Comparison of ENCODE assay signal across 8 cellular contexts in genomic region chr1:19704247-19705113, GRCh38. TPM values are rescaled to one million over a fixed set of nuclear protein-coding genes. Genes with fewer than 3 reads are reported as not detected.
A peak's percentile ranks its signal among the peaks of the same experiment; 100 is the strongest.
DNase-seq lines count a peak whose midpoint lies in the region; ATAC-seq and TF ChIP-seq lines count a peak whose summit lies in the region.

No MANE protein-coding gene starts in this region.

- H3K27me3 Mint-ChIP-seq in CD8-positive, alpha-beta T cell (ENCODE audit: low read depth), result no peaks in the 10 kb centered on the region
- H3K27me3 Mint-ChIP-seq in neural crest cell (ENCODE audit: low read depth), result peaks cover 3% of the 10 kb centered on the region

- TF ChIP-seq POLR2A in suprapubic skin (IDR thresholded peaks at IDR 0.05), result no peak

- DNase-seq in CD8-positive, alpha-beta T cell, result peak; percentile 33 to 72 (median 59)
- DNase-seq in HAP-1 (ENCODE audit: low spot score in 2 of 2), result peak; percentile 67 to 89
- peak; percentile 63 for DNase-seq in OCI-M1 (lab: John Stamatoyannopoulos, UW)
- peak; percentile 39 to 46 for DNase-seq in activated T-helper 1 cell treated with anti-CD3 and anti-CD28 coated beads, Interleukin-2, amount 50 U/mL, for 16 hours (ENCODE audit: low read depth in 1 of 2, low spot score in 1 of 2)
- DNase-seq in fibroblast of the conjunctiva (ENCODE audit: low read depth), result peak; percentile 51
- peak; percentile 82 for DNase-seq in neural crest cell (ENCODE audit: low read depth, low spot score)
- peak in 1 of 2 donors; percentile 73 for DNase-seq in suprapubic skin (ENCODE audit: low spot score in 2 of 2)

- no peak overlapping the region for H3K4me3 Mint-ChIP-seq in CD8-positive, alpha-beta T cell
- peak overlapping the region; percentile 6 for H3K4me3 Mint-ChIP-seq in neural crest cell

- peaks cover 9% of the 10 kb centered on the region for H3K4me1 Mint-ChIP-seq in CD8-positive, alpha-beta T cell (ENCODE audit: low read depth)
- peaks cover 20% of the 10 kb centered on the region for H3K4me1 Mint-ChIP-seq in neural crest cell

- POLR2A ChIA-PET in CD8-positive, alpha-beta T cell (lab: Charles Lee), result interaction anchor here (2.0 kb wide), 1 partner anchor 43 kb away, joined by 13 read pairs; no protein-coding TSS in a partner anchor

- no peaks in the 10 kb centered on the region for H3K9me3 Mint-ChIP-seq in CD8-positive, alpha-beta T cell
- H3K9me3 Mint-ChIP-seq in neural crest cell, result no peaks in the 10 kb centered on the region

- in situ Hi-C loops in HAP-1 (cut with MboI; ENCODE audit: low sequenced_read_pairs), result no loop called here

- WGBS in suprapubic skin, result 15% methylated on average over 15 of the region's 19 CpGs

- no peaks in the 10 kb centered on the region for H3K27me3 ChIP-seq in CD8-positive, alpha-beta T cell (ENCODE audit: insufficient read depth, low read length)
- H3K27me3 ChIP-seq in HAP-1 (ENCODE audit: low read depth) (no peaks in the 10 kb centered on the region), suprapubic skin (no peaks in the 10 kb centered on the region)

- intact Hi-C loops in CD8-positive, alpha-beta T cell (cut with DNase I, micrococcal nuclease), result loop anchor here in 1 of 2 experiments (1.0 kb wide), 1 partner anchor 43 kb away; no protein-coding TSS in a partner anchor

- TF ChIP-seq CTCF in CD8-positive, alpha-beta T cell (IDR thresholded peaks at IDR 0.05), result peak; percentile 86
- TF ChIP-seq CTCF in neural crest cell (conservative IDR thresholded peaks at IDR 0.05) (peak; percentile 85), suprapubic skin (IDR thresholded peaks at IDR 0.05) (peak; percentile 68 to 95)

- peaks cover 4% of the 10 kb centered on the region for H3K4me1 ChIP-seq in CD8-positive, alpha-beta T cell (ENCODE audit: insufficient read depth, low read length)
- H3K4me1 ChIP-seq in HAP-1, result peaks cover 32% of the 10 kb centered on the region
- H3K4me1 ChIP-seq in suprapubic skin, result peaks cover 8% of the 10 kb centered on the region

- H3K36me3 ChIP-seq in CD8-positive, alpha-beta T cell (ENCODE audit: insufficient read depth, low read length), result peaks cover 9% of the 10 kb centered on the region
- H3K36me3 ChIP-seq in HAP-1 (replicated peaks), result no peaks in the 10 kb centered on the region
- H3K36me3 ChIP-seq in suprapubic skin, result peaks cover 14% of the 10 kb centered on the region

- peaks cover 21% of the 10 kb centered on the region for H3K36me3 Mint-ChIP-seq in CD8-positive, alpha-beta T cell
- H3K36me3 Mint-ChIP-seq in neural crest cell (ENCODE audit: low read depth), result no peaks in the 10 kb centered on the region

- H3K27ac Mint-ChIP-seq in CD8-positive, alpha-beta T cell, result no peak overlapping the region
- H3K27ac Mint-ChIP-seq in neural crest cell (ENCODE audit: unreplicated experiment), result no peak overlapping the region

- CTCF ChIA-PET in CD8-positive, alpha-beta T cell (lab: Charles Lee), result interaction anchor here (0.6 to 11.3 kb wide), 28 partner anchors 10 to 360 kb away, joined by 3 to 364 read pairs (median 4); partner anchors contain the start of gene HTR6

- H3K9me3 ChIP-seq in CD8-positive, alpha-beta T cell (ENCODE audit: low read length), result no peaks in the 10 kb centered on the region
- H3K9me3 ChIP-seq in HAP-1, result no peaks in the 10 kb centered on the region
- no peaks in the 10 kb centered on the region for H3K9me3 ChIP-seq in suprapubic skin

- no peak overlapping the region for H3K4me3 ChIP-seq in CD8-positive, alpha-beta T cell (ENCODE audit: low read depth, low read length)
- H3K4me3 ChIP-seq in HAP-1, result no peak overlapping the region
- H3K4me3 ChIP-seq in suprapubic skin, result no peak overlapping the region

- ATAC-seq in CD8-positive, alpha-beta T cell, result peak; percentile 94
- no peak for ATAC-seq in GM21381 (IDR thresholded peaks at IDR 0.05; ENCODE audit: unreplicated experiment)

- no peak overlapping the region for H3K27ac ChIP-seq in CD8-positive, alpha-beta T cell (ENCODE audit: low read depth, low read length)
- peak overlapping the region; percentile 47 for H3K27ac ChIP-seq in suprapubic skin

- TF ChIP-seq EP300 in suprapubic skin (IDR thresholded peaks at IDR 0.05), result no peak

RNA-seq across cellular contexts. Expression of gene HTR6, which starts 39.8 kb away (rescaled TPM):
- 1 to 10 TPM in 1 of 2 experiments, under 1 TPM in 1; 0.87 to 1.1 TPM for total RNA-seq in CD8-positive, alpha-beta T cell
- not detected in 2 replicates for total RNA-seq in neural crest cell
- total RNA-seq in suprapubic skin, result 1 to 10 TPM in 1 of 4 donors, under 1 TPM in 1, not detected in 2; 0.23 to 2.4 TPM
